ENCODE assay signal across 9 cellular contexts in the genomic region with DNA sequence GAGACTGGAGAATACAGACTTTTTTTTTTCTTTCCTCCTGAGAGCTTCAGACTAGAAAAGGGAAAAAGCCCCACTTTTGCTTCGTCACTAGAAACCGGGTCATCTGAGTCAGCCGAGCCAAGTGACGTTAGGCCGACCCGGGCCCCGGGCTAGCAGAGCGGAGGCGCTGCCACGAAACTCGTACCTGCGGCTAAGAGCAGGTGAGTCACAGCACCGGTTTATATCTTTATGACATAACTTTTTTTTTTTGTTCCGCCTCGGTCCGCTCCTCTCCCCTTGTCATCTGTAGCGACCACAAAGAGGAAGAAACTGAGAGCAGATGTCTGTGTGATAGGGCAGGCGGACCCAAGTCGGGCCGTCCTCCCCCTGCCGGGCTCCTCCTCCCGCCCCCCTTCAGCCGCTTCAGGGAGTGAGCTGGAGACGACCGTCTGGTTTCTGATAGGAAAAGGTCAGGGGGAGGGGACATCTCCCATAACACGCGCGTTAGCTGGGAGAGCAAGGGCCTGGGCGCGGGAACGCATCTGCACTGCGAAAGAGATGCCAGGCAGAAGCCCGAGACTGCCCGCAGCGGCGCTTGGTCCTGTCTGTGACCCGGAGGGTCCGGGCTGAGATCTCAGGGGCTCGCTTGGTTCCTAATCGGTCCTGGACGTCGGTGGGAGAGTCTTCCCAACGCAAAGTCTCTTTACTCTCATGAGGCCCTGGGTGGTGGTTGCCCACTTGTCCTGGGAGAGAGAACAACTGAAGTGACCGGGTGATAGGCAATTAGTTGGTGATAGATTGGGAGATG. TPM values are rescaled to one million over a fixed set of nuclear protein-coding genes. Genes with fewer than 3 reads are reported as not detected.
DNase-seq lines count a peak whose midpoint lies in the region; ATAC-seq, FAIRE-seq and TF ChIP-seq lines count a peak whose summit lies in the region.
"Had no signal": no experiment of that assay in that cellular context is flagged by ENCODE, and none has a peak within 500 bp of the region (broad histone marks: within the 10 kb centered on the region; RNA-seq: fewer than 3 reads in every experiment).

No MANE protein-coding gene starts in this region.

- no peaks in the 10 kb centered on the region for H3K27me3 ChIP-seq in prostate gland (replicated peaks; ENCODE audit: insufficient read depth)

- peak; percentile 65 for TF ChIP-seq POLR2A in prostate gland (IDR thresholded peaks at IDR 0.05)

- H3K4me3 ChIP-seq in prostate gland: peak overlapping the region; percentile 59 to 63

- no peaks in the 10 kb centered on the region for H3K9me3 ChIP-seq in prostate gland

- DNase-seq in ELR (ENCODE audit: low read depth): peak; percentile 69
- DNase-seq in NCI-H2227 treated with DMSO at 0.1 percent for 48 hours (lab: John Stamatoyannopoulos, UW): peak; percentile 61
- DNase-seq in activated CD4-positive, alpha-beta T cell treated with anti-CD3 and anti-CD28 coated beads for 24 hours (ENCODE audit: low read depth in 2 of 2): peak; percentile 48 to 61
- DNase-seq in prostate gland (ENCODE audit: low spot score): peak; percentile 92
- DNase-seq in superior temporal gyrus (ENCODE audit: extremely low spot score): no peak
- DNase-seq in frontal cortex (ENCODE audit: low spot score in 2 of 2): no peak

- TF ChIP-seq CTCF in prostate gland (IDR thresholded peaks at IDR 0.05): no peak

- H3K36me3 ChIP-seq in prostate gland: no peaks in the 10 kb centered on the region

- ATAC-seq in HG03066 (IDR thresholded peaks at IDR 0.05; ENCODE audit: low read depth, unreplicated experiment) (peak; percentile 53), esophagus mucosa (peak; percentile 66)

- 5% methylated on average over 44 of the region's 44 CpGs for WGBS in prostate gland

- H3K4me1 ChIP-seq in prostate gland (replicated peaks): no peaks in the 10 kb centered on the region

- peak overlapping the region; percentile 96 for H3K27ac ChIP-seq in prostate gland

- FAIRE-seq in frontal cortex (lab: Jason Lieb, UNC): no peak

- intact Hi-C loops in prostate gland (cut with DNase I): no loop called here

RNA-seq across cellular contexts. Expression of a gene that starts 0.6 kb away (rescaled TPM):
- total RNA-seq in esophagus mucosa (1.3 TPM), prostate gland (10 to 100 TPM; 88.2 to 89.8 TPM), frontal cortex (0.41 TPM)
- total RNA-seq: LHCN-M2 had no signal

RNA-seq across cellular contexts. Expression of a gene that starts 1.0 kb away (rescaled TPM):
- total RNA-seq in esophagus mucosa (14.6 TPM), prostate gland (100 to 1,000 TPM; 186 to 656 TPM), frontal cortex (not detected)
- total RNA-seq: LHCN-M2 had no signal

Comparison
In these comparisons a context has a peak if more than half of its experiments do, and no peak if none do; other contexts are left out.
1. DNase-seq: peak in ELR (single experiment), NCI-H2227 treated with DMSO at 0.1 percent for 48 hours (single experiment), activated CD4-positive, alpha-beta T cell treated with anti-CD3 and anti-CD28 coated beads for 24 hours (2 of 2) and prostate gland (single experiment); none in superior temporal gyrus (single experiment) and frontal cortex (0 of 2).
2. RNA of a gene that starts 0.6 kb away (total RNA-seq): 88.2 to 89.8 TPM in prostate gland; 1.3 TPM in esophagus mucosa (single experiment) and 0.41 TPM in frontal cortex (single experiment); every median in the first group is over 10 times any median in the second.
3. RNA of a gene that starts 1.0 kb away (total RNA-seq): 186 to 656 TPM in prostate gland and 14.6 TPM in esophagus mucosa (single experiment); not detected in frontal cortex (single experiment); every median in the first group is over 10 times any median in the second.